9 cellular contexts compared by ENCODE assay signal in genomic region chr1:8097077-8097799, GRCh38.
DNase-seq lines count a peak whose midpoint lies in the region; ATAC-seq, FAIRE-seq and TF ChIP-seq lines count a peak whose summit lies in the region.
"Had no signal": no experiment of that assay in that cellular context is flagged by ENCODE, and none has a peak within 500 bp of the region (broad histone marks: within the 10 kb centered on the region; RNA-seq: fewer than 3 reads in every experiment).

No MANE protein-coding gene starts in this region.

- H3K4me1 Mint-ChIP-seq in activated naive CD4-positive, alpha-beta T cell treated with anti-CD3 and anti-CD28 coated beads, Interleukin-2, amount 10 ng/mL, durations not matched to agents 7 days and 5 days: peaks cover 20% of the 10 kb centered on the region

- H3K27me3 Mint-ChIP-seq in activated naive CD4-positive, alpha-beta T cell treated with anti-CD3 and anti-CD28 coated beads, Interleukin-2, amount 10 ng/mL, durations not matched to agents 7 days and 5 days: peaks cover 13% of the 10 kb centered on the region

- H3K27ac Mint-ChIP-seq in activated naive CD4-positive, alpha-beta T cell treated with anti-CD3 and anti-CD28 coated beads, Interleukin-2, amount 10 ng/mL, durations not matched to agents 7 days and 5 days: peak overlapping the region; percentile 12

- ATAC-seq in HG02678 (IDR thresholded peaks at IDR 0.05; ENCODE audit: unreplicated experiment): peak; percentile 88

- no peaks in the 10 kb centered on the region for H3K4me1 ChIP-seq in urinary bladder (ENCODE audit: insufficient read depth)

- H3K4me3 ChIP-seq in urinary bladder (ENCODE audit: low read depth, low read length): no peak overlapping the region

- 47% methylated on average over 6 of the region's 6 CpGs for WGBS in urinary bladder

- H3K36me3 Mint-ChIP-seq in activated naive CD4-positive, alpha-beta T cell treated with anti-CD3 and anti-CD28 coated beads, Interleukin-2, amount 10 ng/mL, durations not matched to agents 7 days and 5 days: no peaks in the 10 kb centered on the region

- no peaks in the 10 kb centered on the region for H3K36me3 ChIP-seq in urinary bladder (ENCODE audit: insufficient read depth)

- DNase-seq in GM12891 (ENCODE audit: insufficient read length, low spot score) (no peak), NCI-H187 (lab: John Stamatoyannopoulos, UW) (peak; percentile 71 to 75), kidney tubule cell (ENCODE audit: low spot score) (peak; percentile 100), HTR-8/SVneo (ENCODE audit: insufficient read length, low spot score) (no peak)
- no peak for DNase-seq in activated naive CD4-positive, alpha-beta T cell treated with anti-CD3 and anti-CD28 coated beads, Interleukin-2, amount 10 ng/mL, durations not matched to agents 7 days and 5 days

- FAIRE-seq in GM12891 (lab: Jason Lieb, UNC) (peak; percentile 38), HTR-8/SVneo (lab: Jason Lieb, UNC) (no peak)

- TF ChIP-seq CTCF in 22Rv1 (IDR thresholded peaks at IDR 0.05): no peak

- CTCF ChIA-PET in activated naive CD4-positive, alpha-beta T cell treated with anti-CD3 and anti-CD28 coated beads, Interleukin-2, amount 10 ng/mL, durations not matched to agents 7 days and 5 days (lab: Charles Lee): interaction anchor here (1.3 kb wide), 1 partner anchor 218 kb away, joined by 3 read pairs; no protein-coding TSS in a partner anchor

- peak; percentile 49; the same call in 1 of the 2 replicates for TF ChIP-seq POLR2A in GM12891 (IDR thresholded peaks at IDR 0.05; ENCODE audit: low read depth, low read length)

- H3K9me3 Mint-ChIP-seq in activated naive CD4-positive, alpha-beta T cell treated with anti-CD3 and anti-CD28 coated beads, Interleukin-2, amount 10 ng/mL, durations not matched to agents 7 days and 5 days: no peaks in the 10 kb centered on the region

- peak overlapping the region; percentile 55 for H3K27ac ChIP-seq in 22Rv1
- H3K27ac ChIP-seq in urinary bladder (ENCODE audit: low read depth): peak overlapping the region; percentile 45
- H3K27ac ChIP-seq: HL-60 had no signal

- no peak overlapping the region for H3K4me3 Mint-ChIP-seq in activated naive CD4-positive, alpha-beta T cell treated with anti-CD3 and anti-CD28 coated beads, Interleukin-2, amount 10 ng/mL, durations not matched to agents 7 days and 5 days

TF ChIP-seq in GM12891, 5 proteins besides CTCF, POLR2A, EP300 and RAD21:
- TF ChIP-seq TAF1 (IDR thresholded peaks at IDR 0.05; ENCODE audit: low read depth, low read length): 0 out of 2 replicates have a peak, but pooled peaks have one; percentile 11
- TF ChIP-seq POLR2AphosphoS5 (IDR thresholded peaks at IDR 0.05; ENCODE audit: low read depth, low read length): no peak
- no peak for TF ChIP-seq POU2F2 (IDR thresholded peaks at IDR 0.05; ENCODE audit: low read depth, low read length)
- TF ChIP-seq SPI1 (IDR thresholded peaks at IDR 0.05; ENCODE audit: low read depth, low read length): peak; percentile 39; the same call in 1 of the 2 replicates
- no peak for TF ChIP-seq PAX5 (IDR thresholded peaks at IDR 0.05; ENCODE audit: insufficient read depth, low read length, severe bottlenecking)

Comparison
In these comparisons a context has a peak if more than half of its experiments do, and no peak if none do; other contexts are left out.
1. DNase-seq: peak in NCI-H187 (2 of 2) and kidney tubule cell (single experiment); none in GM12891 (single experiment), activated naive CD4-positive, alpha-beta T cell treated with anti-CD3 and anti-CD28 coated beads, Interleukin-2, amount 10 ng/mL, durations not matched to agents 7 days and 5 days (single experiment) and HTR-8/SVneo (single experiment).